24 cellular contexts compared by ENCODE assay signal in the genomic region with DNA sequence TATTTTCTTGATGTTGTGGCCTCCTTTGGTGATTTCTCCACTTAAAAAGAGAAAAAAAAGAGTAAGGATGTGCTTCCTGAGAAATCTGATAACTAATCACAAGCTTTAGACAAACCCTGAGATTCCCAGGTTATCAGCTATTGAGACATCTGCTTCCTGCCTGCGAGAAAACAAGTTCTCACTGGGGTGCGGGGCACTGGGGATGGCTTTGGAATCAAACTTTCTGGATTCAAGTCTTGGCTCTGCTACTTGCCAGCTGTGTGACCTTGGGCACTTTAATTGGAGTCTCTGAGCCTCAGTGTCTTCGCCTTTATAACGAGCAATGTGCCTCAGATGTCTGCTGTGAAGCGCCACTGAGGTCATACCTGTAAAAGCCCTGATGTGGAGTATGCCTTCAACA.
"Had no signal": no experiment of that assay in that cellular context is flagged by ENCODE, and none has a peak within 500 bp of the region (broad histone marks: within the 10 kb centered on the region; RNA-seq: fewer than 3 reads in every experiment).

No MANE protein-coding gene starts in this region.

- H3K4me1 Mint-ChIP-seq: activated CD4-positive, alpha-beta memory T cell treated with anti-CD3 and anti-CD28 coated beads, Interleukin-2, amount 10 ng/mL, durations not matched to agents 7 days and 5 days; activated CD4-positive, alpha-beta T cell treated with anti-CD3 and anti-CD28 coated beads, Interleukin-2, amount 10 ng/mL, durations not matched to agents 7 days and 5 days; activated naive CD4-positive, alpha-beta T cell treated with anti-CD3 and anti-CD28 coated beads, Interleukin-2, amount 50 U/mL, for 24 hours had no signal

- ATAC-seq: K562 had no signal

- H3K4me3 Mint-ChIP-seq: activated CD4-positive, alpha-beta memory T cell treated with anti-CD3 and anti-CD28 coated beads, Interleukin-2, amount 10 ng/mL, durations not matched to agents 7 days and 5 days; activated CD4-positive, alpha-beta T cell treated with anti-CD3 and anti-CD28 coated beads, Interleukin-2, amount 10 ng/mL, durations not matched to agents 7 days and 5 days; activated naive CD4-positive, alpha-beta T cell treated with anti-CD3 and anti-CD28 coated beads, Interleukin-2, amount 50 U/mL, for 24 hours; activated T-cell treated with anti-CD3 and anti-CD28 coated beads, Interleukin-2, amount 50 U/mL, for 24 hours; activated T-helper 1 cell treated with anti-CD3 and anti-CD28 coated beads, Interleukin-12 subunit alpha, Interleukin-12 subunit beta, Interleukin-2, Interleukin-4 antibody, amounts not matched to agents 30 ng/mL and 10 ng/mL and 1 ng/mL, durations not matched to agents 14 hours and 24 hours and 36 hours had no signal

- H3K27ac ChIP-seq: VCaP had no signal

- DNase-seq: activated CD4-positive, alpha-beta memory T cell treated with anti-CD3 and anti-CD28 coated beads, Interleukin-2, amount 10 ng/mL, durations not matched to agents 7 days and 5 days; activated CD4-positive, alpha-beta T cell treated with anti-CD3 and anti-CD28 coated beads, Interleukin-2, amount 10 ng/mL, durations not matched to agents 7 days and 5 days; activated CD4-positive, CD25-positive, alpha-beta regulatory T cell; activated CD8-positive, alpha-beta memory T cell treated with anti-CD3 and anti-CD28 coated beads, Interleukin-2, amount 50 U/mL, for 48 hours; activated effector memory CD4-positive, alpha-beta T cell treated with Interleukin-2 at 50 U/mL for 16 hours; activated naive CD4-positive, alpha-beta T cell; activated T-cell treated with anti-CD3 and anti-CD28 coated beads, Interleukin-2, amount 50 U/mL, for 24 hours; aorta; central memory CD4-positive, alpha-beta T cell; Karpas-422; MM.1S; NCI-H1048; NCI-H187 treated with DMSO at 0.1 percent for 48 hours; NCI-H2081 treated with DMSO at 0.1 percent for 48 hours; NCI-H345; NCI-H510A; NCI-H526 treated with DMSO at 0.1 percent for 48 hours; NCI-H82; SIG-M5; T-helper 1 cell had no signal

- H3K36me3 Mint-ChIP-seq: activated naive CD4-positive, alpha-beta T cell treated with anti-CD3 and anti-CD28 coated beads, Interleukin-2, amount 50 U/mL, for 24 hours had no signal

- H3K9me3 Mint-ChIP-seq: activated CD4-positive, alpha-beta memory T cell treated with anti-CD3 and anti-CD28 coated beads, Interleukin-2, amount 10 ng/mL, durations not matched to agents 7 days and 5 days; activated CD4-positive, alpha-beta T cell treated with anti-CD3 and anti-CD28 coated beads, Interleukin-2, amount 10 ng/mL, durations not matched to agents 7 days and 5 days; activated naive CD4-positive, alpha-beta T cell treated with anti-CD3 and anti-CD28 coated beads, Interleukin-2, amount 50 U/mL, for 24 hours; activated T-cell treated with anti-CD3 and anti-CD28 coated beads, Interleukin-2, amount 50 U/mL, for 24 hours; activated T-helper 1 cell treated with anti-CD3 and anti-CD28 coated beads, Interleukin-12 subunit alpha, Interleukin-12 subunit beta, Interleukin-2, Interleukin-4 antibody, amounts not matched to agents 30 ng/mL and 10 ng/mL and 1 ng/mL, durations not matched to agents 14 hours and 24 hours and 36 hours had no signal

- H3K27ac Mint-ChIP-seq: activated CD4-positive, alpha-beta memory T cell treated with anti-CD3 and anti-CD28 coated beads, Interleukin-2, amount 10 ng/mL, durations not matched to agents 7 days and 5 days; activated CD4-positive, alpha-beta T cell treated with anti-CD3 and anti-CD28 coated beads, Interleukin-2, amount 10 ng/mL, durations not matched to agents 7 days and 5 days; activated naive CD4-positive, alpha-beta T cell treated with anti-CD3 and anti-CD28 coated beads, Interleukin-2, amount 50 U/mL, for 24 hours; activated T-cell treated with anti-CD3 and anti-CD28 coated beads, Interleukin-2, amount 50 U/mL, for 24 hours; activated T-helper 1 cell treated with anti-CD3 and anti-CD28 coated beads, Interleukin-12 subunit alpha, Interleukin-12 subunit beta, Interleukin-2, Interleukin-4 antibody, amounts not matched to agents 30 ng/mL and 10 ng/mL and 1 ng/mL, durations not matched to agents 14 hours and 24 hours and 36 hours had no signal

- H3K4me3 ChIP-seq: K562 had no signal
